Comparison of ENCODE assay signal across 1 cellular context in the genomic region with DNA sequence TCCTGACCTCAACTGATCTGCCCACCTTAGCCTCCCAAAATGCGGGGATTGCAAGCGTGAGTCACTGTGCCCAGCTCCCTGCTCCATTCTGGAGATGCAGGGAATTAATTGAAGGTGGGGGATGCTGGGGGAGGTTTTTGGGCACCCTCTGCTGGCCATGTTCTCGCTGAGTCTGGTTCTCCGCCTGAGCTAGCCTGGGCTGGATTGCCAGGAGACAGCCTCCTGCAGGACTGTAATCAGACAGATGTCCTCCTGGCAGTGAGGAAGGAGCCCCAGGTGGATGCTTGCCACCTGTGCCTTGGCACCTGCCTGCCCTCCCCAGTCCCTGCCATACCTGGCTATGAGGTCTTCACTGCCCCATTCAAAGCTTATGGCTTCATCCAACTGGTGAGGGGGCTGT.
A peak's percentile ranks its signal among the peaks of the same experiment; 100 is the strongest.
TF ChIP-seq lines count a peak whose summit lies in the region.

No MANE protein-coding gene starts in this region.

TF ChIP-seq in K562, 482 proteins besides CTCF, POLR2A, EP300 and RAD21:
- TF ChIP-seq RBM25 (IDR thresholded peaks at IDR 0.05; ENCODE audit: low read depth, low read length, severe bottlenecking) (peak; percentile 25), ZKSCAN3 (CRISPR knock-in tag; IDR thresholded peaks at IDR 0.05) (peak; percentile 61; the same call in 1 of the 2 replicates), ZEB2 (IDR thresholded peaks at IDR 0.05) (no peak), RCOR1 (IDR thresholded peaks at IDR 0.05; ENCODE audit: borderline replicate concordance in 1 of 2, low read depth in 2 of 2, low read length in 2 of 2) (0 out of 4 replicates have a peak, but pooled peaks of 1 of the 2 experiments have one; percentile 13)
TF ChIP-seq in K562: peak in this region for 3.
